Comparison of ENCODE assay signal across 7 cellular contexts in genomic region chr1:110674337-110675059, GRCh38. TPM values are rescaled to one million over a fixed set of nuclear protein-coding genes. Genes with fewer than 3 reads are reported as not detected.
DNase-seq lines count a peak whose midpoint lies in the region; ATAC-seq, FAIRE-seq and TF ChIP-seq lines count a peak whose summit lies in the region.

Gene KCNA3, minus strand, starts transcription at chr1:110674940. Its CDS starts 131 bp downstream, at chr1:110674809.

- peak; percentile 94 for DNase-seq in NCI-H2227 (lab: John Stamatoyannopoulos, UW; ENCODE audit: unreplicated experiment)
- DNase-seq in activated T-cell treated with anti-CD3 and anti-CD28 coated beads for 48 hours (ENCODE audit: low read depth) = peak; percentile 62
- DNase-seq in frontal cortex (ENCODE audit: low spot score in 2 of 2) = peak; percentile 61 to 66
- DNase-seq in posterior vena cava (ENCODE audit: low spot score) = peak; percentile 77
- peak; percentile 73 for DNase-seq in type B pancreatic cell (ENCODE audit: extremely low spot score, unreplicated experiment)
- no peak for DNase-seq in mucosa of gallbladder (ENCODE audit: low spot score)

- no peak for FAIRE-seq in frontal cortex (lab: Jason Lieb, UNC)

- peaks cover 3% of the 10 kb centered on the region for H3K9me3 Mint-ChIP-seq in type B pancreatic cell

- H3K27me3 Mint-ChIP-seq in type B pancreatic cell = peaks cover 88% of the 10 kb centered on the region

- H3K27ac Mint-ChIP-seq in type B pancreatic cell = no peak within 1 kb of the TSS

- H3K4me3 Mint-ChIP-seq in type B pancreatic cell = peak within 1 kb of the TSS; percentile 81

- ATAC-seq in GM19324 (IDR thresholded peaks at IDR 0.05; ENCODE audit: low FRiP score, unreplicated experiment) = peak; percentile 35

- intact Hi-C loops in posterior vena cava (cut with DNase I) = no loop called here

- H3K36me3 Mint-ChIP-seq in type B pancreatic cell = no peaks in the 10 kb centered on the region

- no peaks in the 10 kb centered on the region for H3K4me1 Mint-ChIP-seq in type B pancreatic cell (ENCODE audit: unreplicated experiment)

- TF ChIP-seq CTCF in type B pancreatic cell (conservative IDR thresholded peaks at IDR 0.05) = peak; percentile 31

RNA-seq across cellular contexts. Expression of gene KCNA3, which starts in this region (rescaled TPM):
- 20.8 TPM for total RNA-seq in frontal cortex
- under 1 TPM; 0.60 to 0.71 TPM for total RNA-seq in posterior vena cava
- 0.94 and 1.9 TPM in 2 replicates for total RNA-seq in type B pancreatic cell (ENCODE audit: low replicate concordance)
- total RNA-seq in mucosa of gallbladder = 3.5 TPM

Comparison
In these comparisons a context has a peak if more than half of its experiments do, and no peak if none do; other contexts are left out.
1. Peak in DNase-seq in posterior vena cava; RNA of the gene not detected or under 1 TPM.